ENCODE assay signal across 15 cellular contexts in the genomic region with DNA sequence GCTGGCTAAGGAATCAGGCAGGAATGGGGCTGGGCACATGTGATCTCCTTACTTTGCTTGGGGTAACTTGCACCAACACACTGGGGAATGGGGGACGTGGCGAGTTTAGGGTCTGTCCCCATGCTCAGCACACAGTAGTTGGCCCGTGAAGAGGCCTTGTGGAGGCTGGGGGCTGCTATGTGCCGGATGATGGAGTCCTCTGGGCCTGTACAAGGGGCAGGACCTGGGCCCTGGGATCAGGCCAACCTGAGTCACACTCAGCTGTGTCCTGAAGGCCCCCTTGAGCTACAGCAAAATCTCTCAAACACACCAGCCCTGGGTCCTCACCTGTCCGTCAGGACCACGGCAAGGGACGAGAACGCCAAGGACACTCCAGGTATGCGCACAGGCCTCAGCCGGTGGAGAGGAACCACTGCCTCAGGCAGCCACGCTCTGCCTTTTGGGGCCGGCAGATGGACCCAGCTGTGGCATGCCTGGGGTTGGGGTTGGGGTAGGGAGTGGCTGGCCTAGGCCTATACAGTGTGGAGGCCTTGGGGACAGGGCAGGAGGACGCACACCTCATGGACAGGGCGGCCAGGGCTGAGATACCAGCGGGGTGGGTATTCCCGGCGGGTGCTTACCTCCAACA.
"Had no signal": no experiment of that assay in that cellular context is flagged by ENCODE, and none has a peak within 500 bp of the region (broad histone marks: within the 10 kb centered on the region; RNA-seq: fewer than 3 reads in every experiment).

No MANE protein-coding gene starts in this region.

- H3K36me3 Mint-ChIP-seq: activated naive CD8-positive, alpha-beta T cell had no signal

- H3K4me3 ChIP-seq: pancreas, smooth muscle cell, transverse colon had no signal

- H3K27me3 ChIP-seq: brain microvascular endothelial cell, pancreas, transverse colon had no signal

- ATAC-seq: left colon; pancreas; stimulated activated effector memory CD8-positive, alpha-beta T cell treated with anti-CD3 and anti-CD28 coated beads, Interleukin-12 subunit alpha, Interleukin-12 subunit beta, amount 100 ng/mL, for 72 hours had no signal

- H3K27ac ChIP-seq: brain microvascular endothelial cell, pancreas, transverse colon, WERI-Rb-1 had no signal

- H3K27ac Mint-ChIP-seq: activated naive CD8-positive, alpha-beta T cell; nephron; stimulated activated effector memory CD8-positive, alpha-beta T cell treated with anti-CD3 and anti-CD28 coated beads, Interleukin-12 subunit alpha, Interleukin-12 subunit beta, amount 100 ng/mL, for 72 hours had no signal

- H3K4me3 Mint-ChIP-seq: activated naive CD8-positive, alpha-beta T cell; endodermal cell; nephron; stimulated activated effector memory CD8-positive, alpha-beta T cell treated with anti-CD3 and anti-CD28 coated beads, Interleukin-12 subunit alpha, Interleukin-12 subunit beta, amount 100 ng/mL, for 72 hours had no signal

- H3K27me3 Mint-ChIP-seq: activated naive CD8-positive, alpha-beta T cell had no signal

- H3K9me3 ChIP-seq: pancreas, transverse colon had no signal

- DNase-seq: activated CD4-positive, alpha-beta T cell treated with anti-CD3 and anti-CD28 coated beads for 4 hours; activated effector memory CD4-positive, alpha-beta T cell treated with Interleukin-2 at 50 U/mL for 16 hours; amygdala; brain microvascular endothelial cell; endodermal cell; erythroblast; left colon; substantia nigra; transverse colon; WERI-Rb-1 had no signal

- H3K9me3 Mint-ChIP-seq: nephron; stimulated activated effector memory CD8-positive, alpha-beta T cell treated with anti-CD3 and anti-CD28 coated beads, Interleukin-12 subunit alpha, Interleukin-12 subunit beta, amount 100 ng/mL, for 72 hours had no signal
